Comparison of ENCODE assay signal across 8 cellular contexts in genomic region chr22:29270475-29271271, GRCh38. TPM values are rescaled to one million over a fixed set of nuclear protein-coding genes. Genes with fewer than 3 reads are reported as not detected.
DNase-seq lines count a peak whose midpoint lies in the region; ATAC-seq, FAIRE-seq and TF ChIP-seq lines count a peak whose summit lies in the region.

No MANE protein-coding gene starts in this region.

- H3K27ac ChIP-seq in PC-3 (ENCODE audit: low read length) (peak overlapping the region; percentile 11; the same call in 1 of the 2 replicates), pancreas (peak overlapping the region in 2 of 4 donors; percentile 99 to 100), thyroid gland (peak overlapping the region in 1 of 3 donors; percentile 19)

- H3K9me2 ChIP-seq in PC-3 (replicated peaks; ENCODE audit: low read length) = no peaks in the 10 kb centered on the region

- H3K27me3 Mint-ChIP-seq in endothelial cell (ENCODE audit: unreplicated experiment) = peaks cover 17% of the 10 kb centered on the region

- no peak for TF ChIP-seq POLR2A in thyroid gland (IDR thresholded peaks at IDR 0.05)

- H3K4me2 ChIP-seq in PC-3 (ENCODE audit: low read length) = peak overlapping the region; percentile 85

- BruUV-seq in PC-3 (replicated peaks; lab: Mats Ljungman, UMichigan) = no TSS peak

- H3K36me3 ChIP-seq in PC-3 (ENCODE audit: low read depth, low read length) (peaks cover 51% of the 10 kb centered on the region), pancreas (peaks cover 0 to 21% (median 16%) of the 10 kb centered on the region in 3 donors), thyroid gland (peaks cover 25 to 33% of the 10 kb centered on the region in 2 donors)

- H3K27me3 ChIP-seq in PC-3 (ENCODE audit: low read length) (no peaks in the 10 kb centered on the region), pancreas (no peaks in the 10 kb centered on the region), thyroid gland (no peaks in the 10 kb centered on the region)

- intact Hi-C loops in PC-3 (cut with micrococcal nuclease) (no loop called here), pancreas (cut with DNase I) (no loop called here), thyroid gland (cut with DNase I) (loop anchor here (5.0 kb wide), 1 partner anchor 37 kb away; the partner anchor contains the start of gene GAS2L1)

- ATAC-seq in PC-3 (peak; percentile 19), pancreas (no peak), HG03378 (IDR thresholded peaks at IDR 0.05; ENCODE audit: unreplicated experiment) (no peak)

- peak overlapping the region; percentile 98 for H3K4me3 Mint-ChIP-seq in endothelial cell (ENCODE audit: unreplicated experiment)

- H3K4me3 ChIP-seq in PC-3 (ENCODE audit: low read length) = peak overlapping the region; percentile 99
- H3K4me3 ChIP-seq in pancreas = peak overlapping the region; percentile 4 to 98 (median 86)
- H3K4me3 ChIP-seq in thyroid gland (replicated peaks in 1 of 3) = peak overlapping the region in 1 of 3 donors; percentile 78

- peak overlapping the region; percentile 9 for H3K27ac Mint-ChIP-seq in endothelial cell (ENCODE audit: unreplicated experiment)

- 4 to 7% methylated on average over 9 of the region's 9 CpGs for WGBS in pancreas, 2 donors
- WGBS in thyroid gland, 2 donors = 20 to 22% methylated on average over 9 of the region's 9 CpGs

- H3K4me1 Mint-ChIP-seq in endothelial cell (ENCODE audit: unreplicated experiment) = peaks cover 49% of the 10 kb centered on the region

- POLR2A ChIA-PET in PC-3 (lab: Charles Lee; ENCODE audit: unreplicated experiment) = no interaction called here

- peaks cover under 1% of the 10 kb centered on the region for H3F3A ChIP-seq in PC-3 (ENCODE audit: low read length, unreplicated experiment)

- H3K9me3 ChIP-seq in PC-3 (ENCODE audit: low read length) (no peaks in the 10 kb centered on the region), pancreas (no peaks in the 10 kb centered on the region), thyroid gland (no peaks in the 10 kb centered on the region)

- H3K36me3 Mint-ChIP-seq in endothelial cell (ENCODE audit: low read depth, unreplicated experiment) = peaks cover 43% of the 10 kb centered on the region

- peaks cover 99% of the 10 kb centered on the region for H3K79me2 ChIP-seq in PC-3 (ENCODE audit: low read length)

- H3K9me3 Mint-ChIP-seq in endothelial cell (ENCODE audit: unreplicated experiment) = no peaks in the 10 kb centered on the region

- peaks cover 69% of the 10 kb centered on the region for H4K20me1 ChIP-seq in PC-3 (ENCODE audit: low read length)

- FAIRE-seq in GM18507 (lab: Jason Lieb, UNC) = peak; percentile 69
- no peak for FAIRE-seq in pancreas (lab: Jason Lieb, UNC)

- TF ChIP-seq CTCF in PC-3 (conservative IDR thresholded peaks at IDR 0.05; ENCODE audit: low read depth, low read length) (no peak), endothelial cell (IDR thresholded peaks at IDR 0.05; ENCODE audit: unreplicated experiment) (no peak), pancreas (IDR thresholded peaks at IDR 0.05) (no peak), thyroid gland (IDR thresholded peaks at IDR 0.05) (no peak)

- DNase-seq in GM18507 (ENCODE audit: extremely low spot score, insufficient read length, low read depth) = no peak
- DNase-seq in PC-3 = peak; percentile 54
- no peak for DNase-seq in endothelial cell (ENCODE audit: low spot score)
- DNase-seq in pancreas = no peak
- no peak for DNase-seq in NCI-H1930 (lab: John Stamatoyannopoulos, UW)
- DNase-seq in thyroid gland = no peak
- DNase-seq in NCI-H146 (lab: John Stamatoyannopoulos, UW) = no peak

- no peak overlapping the region for H2AFZ ChIP-seq in PC-3 (ENCODE audit: low read length)

- H3K4me1 ChIP-seq in PC-3 (ENCODE audit: insufficient read depth, low read length) (peaks cover 27% of the 10 kb centered on the region), pancreas (peaks cover 23 to 53% (median 46%) of the 10 kb centered on the region in 3 donors), thyroid gland (peaks cover 35 to 44% of the 10 kb centered on the region in 2 donors)

- peak overlapping the region; percentile 100; the same call in 1 of the 2 replicates for H3K9ac ChIP-seq in PC-3 (ENCODE audit: low read length)

- CTCF ChIA-PET in PC-3 (lab: Charles Lee) = no interaction called here

RNA-seq across cellular contexts. Expression of gene EWSR1, which starts 2.6 kb away (rescaled TPM):
- total RNA-seq in PC-3 (2014; rRNA removed) (288 and 321 TPM in 2 replicates), endothelial cell (ENCODE audit: unreplicated experiment) (307 TPM), pancreas (100 to 1,000 TPM in 3 of 6 donors, 10 to 100 TPM in 3; 49.2 to 104 (median 87.5) TPM), thyroid gland (100 to 1,000 TPM; 205 to 290 (median 258) TPM)
- polyA plus RNA-seq in pancreas = 100 to 1,000 TPM; 136 to 257 TPM

RNA-seq across cellular contexts. Expression of gene RHBDD3, which starts 2.9 kb away (rescaled TPM):
- total RNA-seq in PC-3 (2014; rRNA removed) = 23.7 and 33.1 TPM in 2 replicates
- total RNA-seq in endothelial cell (ENCODE audit: unreplicated experiment) = 56.5 TPM
- 10 to 100 TPM in 2 of 6 donors, 1 to 10 TPM in 4; 5.4 to 13.2 (median 9.0) TPM for total RNA-seq in pancreas
- polyA plus RNA-seq in pancreas = 10 to 100 TPM; 36.2 to 38.2 TPM
- 10 to 100 TPM; 27.8 to 54.9 (median 48.9) TPM for total RNA-seq in thyroid gland

RNA-seq across cellular contexts. Expression of gene GAS2L1, which starts 35.8 kb away (rescaled TPM):
- 58.4 and 75.7 TPM in 2 replicates for total RNA-seq in PC-3 (2014; rRNA removed)
- 33.6 TPM for total RNA-seq in endothelial cell (ENCODE audit: unreplicated experiment)
- 10 to 100 TPM in 1 of 6 donors, 1 to 10 TPM in 5; 5.2 to 10.7 (median 7.8) TPM for total RNA-seq in pancreas
- 10 to 100 TPM; 11.7 to 13.6 TPM for polyA plus RNA-seq in pancreas
- 10 to 100 TPM in 3 of 4 donors, 1 to 10 TPM in 1; 9.3 to 22.2 (median 15.7) TPM for total RNA-seq in thyroid gland

RNA-seq across cellular contexts. Expression of gene RASL10A, which starts 44.8 kb away (rescaled TPM):
- total RNA-seq in PC-3 (2014; rRNA removed) = 1.4 TPM in 1 of 2 replicates, not detected in the other
- 30.1 TPM for total RNA-seq in endothelial cell (ENCODE audit: unreplicated experiment)
- total RNA-seq in pancreas = under 1 TPM; 0.24 to 0.61 (median 0.50) TPM
- 1 to 10 TPM; 3.7 to 4.4 TPM for polyA plus RNA-seq in pancreas
- 1 to 10 TPM in 1 of 4 donors, under 1 TPM in 1, not detected in 2; 0.67 to 1.7 TPM for total RNA-seq in thyroid gland
